In genomic region chr19:14054099-14054498, GRCh38 we compare ENCODE assay signal across 2 cellular contexts.
TF ChIP-seq lines count a peak whose summit lies in the region.

No MANE protein-coding gene starts in this region.

TF ChIP-seq in K562, 482 proteins besides CTCF, POLR2A, EP300 and RAD21:
- TF ChIP-seq DPF2 (IDR thresholded peaks at IDR 0.05) (peak; percentile 13; the same call in 1 of the 2 replicates), POU5F1 (IDR thresholded peaks at IDR 0.05; ENCODE audit: borderline replicate concordance, low read depth, low read length, partially characterized antibody) (no peak)

TF ChIP-seq in WTC11, 78 proteins besides CTCF, POLR2A, EP300 and RAD21:
- TF ChIP-seq, protein P1, sequence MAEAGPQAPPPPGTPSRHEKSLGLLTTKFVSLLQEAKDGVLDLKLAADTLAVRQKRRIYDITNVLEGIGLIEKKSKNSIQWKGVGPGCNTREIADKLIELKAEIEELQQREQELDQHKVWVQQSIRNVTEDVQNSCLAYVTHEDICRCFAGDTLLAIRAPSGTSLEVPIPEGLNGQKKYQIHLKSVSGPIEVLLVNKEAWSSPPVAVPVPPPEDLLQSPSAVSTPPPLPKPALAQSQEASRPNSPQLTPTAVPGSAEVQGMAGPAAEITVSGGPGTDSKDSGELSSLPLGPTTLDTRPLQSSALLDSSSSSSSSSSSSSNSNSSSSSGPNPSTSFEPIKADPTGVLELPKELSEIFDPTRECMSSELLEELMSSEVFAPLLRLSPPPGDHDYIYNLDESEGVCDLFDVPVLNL (CRISPR knock-in tag; IDR thresholded peaks at IDR 0.05; ENCODE audit: borderline replicate concordance, low read depth) = no peak
- no peak for TF ChIP-seq ZNF416 (CRISPR knock-in tag; IDR thresholded peaks at IDR 0.05)
- no peak for TF ChIP-seq GTF2I (CRISPR knock-in tag; conservative IDR thresholded peaks at IDR 0.05)
- no peak for TF ChIP-seq ZNF281 (CRISPR knock-in tag; IDR thresholded peaks at IDR 0.05)
- TF ChIP-seq HMGA2 (CRISPR knock-in tag; IDR thresholded peaks at IDR 0.05) = no peak
